15 cellular contexts compared by ENCODE assay signal in genomic region chr6:138145402-138145801, GRCh38. TPM values are rescaled to one million over a fixed set of nuclear protein-coding genes. Genes with fewer than 3 reads are reported as not detected.
DNase-seq lines count a peak whose midpoint lies in the region; ATAC-seq, FAIRE-seq and TF ChIP-seq lines count a peak whose summit lies in the region.
"Had no signal": no experiment of that assay in that cellular context is flagged by ENCODE, and none has a peak within 500 bp of the region (broad histone marks: within the 10 kb centered on the region; RNA-seq: fewer than 3 reads in every experiment).

No MANE protein-coding gene starts in this region.

- no peak for TF ChIP-seq POLR2A in GM12892 (IDR thresholded peaks at IDR 0.05; ENCODE audit: low read depth, low read length)

- DNase-seq in GM12892 (ENCODE audit: insufficient read length) = no peak
- DNase-seq in NAMALWA (ENCODE audit: low spot score) = peak; percentile 16
- DNase-seq in OCI-M1 (lab: John Stamatoyannopoulos, UW) = no peak
- DNase-seq in NCI-H187 (lab: John Stamatoyannopoulos, UW) = no peak
- no peak for DNase-seq in HUDEP-2 (lab: John Stamatoyannopoulos, UW; ENCODE audit: unreplicated experiment in 76 of 76)
- no peak for DNase-seq in NCI-H1092 treated with DMSO at 0.1 percent for 48 hours (lab: John Stamatoyannopoulos, UW)
- DNase-seq: activated naive CD4-positive, alpha-beta T cell; Caco-2; HFFc6; hypothalamus; posterior cingulate gyrus; stimulated activated CD4-positive, alpha-beta T cell treated with anti-CD3 and anti-CD28 coated beads, Interleukin-12 subunit alpha, Interleukin-12 subunit beta, amount 100 ng/mL, for 4 hours; testis had no signal

- peak; percentile 38 for FAIRE-seq in GM12892 (lab: Jason Lieb, UNC)

- ATAC-seq in GM19372 (IDR thresholded peaks at IDR 0.05; ENCODE audit: low read depth, unreplicated experiment) = peak; percentile 56
- ATAC-seq in HG02943 (IDR thresholded peaks at IDR 0.05; ENCODE audit: low read depth, unreplicated experiment) = peak; percentile 76

RNA-seq across cellular contexts. Expression of gene ARFGEF3, which starts 16.3 kb away (rescaled TPM):
- polyA plus RNA-seq in GM12892 (2012; ENCODE audit: missing spikeins) = 0.19 TPM

RNA-seq across cellular contexts. Expression of gene PERP, which starts 38.2 kb away (rescaled TPM):
- 1.3 TPM for polyA plus RNA-seq in GM12892 (2012; ENCODE audit: missing spikeins)
